8 cellular contexts compared by ENCODE assay signal in genomic region chr16:4315185-4316102, GRCh38. TPM values are rescaled to one million over a fixed set of nuclear protein-coding genes. Genes with fewer than 3 reads are reported as not detected.
A peak's percentile ranks its signal among the peaks of the same experiment; 100 is the strongest.
DNase-seq lines count a peak whose midpoint lies in the region; ATAC-seq and TF ChIP-seq lines count a peak whose summit lies in the region.

Gene GLIS2 (plus strand): TSS chr16:4316067. CDS start chr16:4332281, 16,214 bp downstream.

- CTCF ChIA-PET in SK-N-SH (lab: Yijun Ruan, JAX): interaction anchor here (0.7 to 3.5 kb wide), 11 partner anchors 9 to 87 kb away, joined by 3 to 14 read pairs (median 6); no protein-coding TSS in a partner anchor

- no peaks in the 10 kb centered on the region for H3K27me3 ChIP-seq in SK-N-SH (ENCODE audit: insufficient read depth)
- H3K27me3 ChIP-seq in subcutaneous abdominal adipose tissue (ENCODE audit: control insufficient read depth in 5 of 5, insufficient read depth in 4 of 5, low read length in 5 of 5): peaks cover 3 to 20% (median 6%) of the 10 kb centered on the region in 5 donors

- peak; percentile 61 for ATAC-seq in left lobe of liver

- peak within 1 kb of the TSS; percentile 76 to 81 for H3K4me3 ChIP-seq in SK-N-SH (ENCODE audit: low read depth in 2 of 2, low read length in 1 of 2)
- H3K4me3 ChIP-seq in subcutaneous abdominal adipose tissue (ENCODE audit: low read depth in 1 of 5, low read length in 5 of 5): peak within 1 kb of the TSS in 4 of 5 donors; percentile 62 to 71 (median 66)

- peaks cover 5% of the 10 kb centered on the region for H3F3A ChIP-seq in SK-N-SH (replicated peaks; ENCODE audit: insufficient read depth)

- H3K79me2 ChIP-seq in SK-N-SH (ENCODE audit: insufficient read depth): peaks cover 47% of the 10 kb centered on the region

- H2AFZ ChIP-seq in SK-N-SH (ENCODE audit: low read depth): peak within 1 kb of the TSS; percentile 72

- no peak for TF ChIP-seq EP300 in SK-N-SH (IDR thresholded peaks at IDR 0.05; ENCODE audit: borderline replicate concordance in 1 of 2, low read depth in 1 of 2, low read length in 1 of 2)

- peaks cover 41% of the 10 kb centered on the region for H4K20me1 ChIP-seq in SK-N-SH (ENCODE audit: insufficient read depth)

- TF ChIP-seq RAD21 in SK-N-SH (IDR thresholded peaks at IDR 0.05; ENCODE audit: low read length): no peak

- peak within 1 kb of the TSS; percentile 89 for H3K9ac ChIP-seq in SK-N-SH
- H3K9ac ChIP-seq in subcutaneous abdominal adipose tissue (ENCODE audit: low read length in 5 of 5): peak within 1 kb of the TSS in 4 of 5 donors; percentile 63 to 74 (median 66)

- TF ChIP-seq CTCF in SK-N-SH (IDR thresholded peaks at IDR 0.05): no peak

- WGBS in SK-N-SH (ENCODE audit: low lambda C conversion rate): no CpG with 5 or more reads among the region's 114 CpGs

- no peaks in the 10 kb centered on the region for H3K36me3 ChIP-seq in SK-N-SH (replicated peaks in 1 of 2; ENCODE audit: control insufficient read depth in 1 of 2, insufficient read depth in 2 of 2, low read length in 1 of 2)
- H3K36me3 ChIP-seq in subcutaneous abdominal adipose tissue (ENCODE audit: control insufficient read depth in 5 of 5, insufficient read depth in 5 of 5, low read length in 5 of 5): no peaks in the 10 kb centered on the region

- H3K9me3 ChIP-seq in SK-N-SH: no peaks in the 10 kb centered on the region
- no peaks in the 10 kb centered on the region for H3K9me3 ChIP-seq in subcutaneous abdominal adipose tissue (ENCODE audit: control insufficient read depth in 5 of 5, low read length in 5 of 5)

- H3K4me1 ChIP-seq in SK-N-SH (ENCODE audit: control insufficient read depth in 1 of 2, insufficient read depth in 2 of 2, low read depth in 1 of 2, low read length in 1 of 2) (peaks cover 13 to 41% of the 10 kb centered on the region in 2 experiments; a peak in 1 of 4 replicates), subcutaneous abdominal adipose tissue (ENCODE audit: control insufficient read depth in 5 of 5, insufficient read depth in 5 of 5, low read length in 5 of 5) (peaks cover 5 to 57% (median 49%) of the 10 kb centered on the region in 5 donors)

- H3K27ac ChIP-seq in SK-N-SH (ENCODE audit: low read depth in 2 of 2, low read length in 1 of 2) (peak within 1 kb of the TSS; percentile 78 to 84), subcutaneous abdominal adipose tissue (ENCODE audit: low read depth, low read length) (peak within 1 kb of the TSS; percentile 82)

- DNase-seq in D341Med (ENCODE audit: low spot score) (peak; percentile 90), HuH-7 (ENCODE audit: low spot score) (peak; percentile 76), SK-N-SH (peak; percentile 94), dedifferentiated amniotic fluid mesenchymal stem cell (ENCODE audit: extremely low spot score) (peak; percentile 62), left lobe of liver (ENCODE audit: low spot score) (peak; percentile 47), occipital lobe (lab: John Stamatoyannopoulos, UW) (no peak)
- DNase-seq in stimulated activated CD4-positive, alpha-beta T cell treated with anti-CD3 and anti-CD28 coated beads, Interleukin-1b, Interleukin-23, amount 100 ng/mL, for 48 hours: no peak

- peak within 1 kb of the TSS; percentile 99 for H3K4me2 ChIP-seq in SK-N-SH

- POLR2A ChIA-PET in SK-N-SH (lab: Yijun Ruan, JAX): interaction anchor here (0.6 to 2.0 kb wide), 4 partner anchors 9 to 56 kb away, joined by 4 to 10 read pairs (median 5); no protein-coding TSS in a partner anchor

- no peaks in the 10 kb centered on the region for H3K9me2 ChIP-seq in SK-N-SH

TF ChIP-seq in SK-N-SH, 30 proteins besides CTCF, POLR2A, EP300 and RAD21:
- TF ChIP-seq NFIC (IDR thresholded peaks at IDR 0.05; ENCODE audit: borderline replicate concordance) (no peak), REST (IDR thresholded peaks at IDR 0.05; ENCODE audit: low read depth, low read length) (no peak), CHD2 (IDR thresholded peaks at IDR 0.05; ENCODE audit: low read length, partially characterized antibody) (peak; percentile 33), SMC3 (IDR thresholded peaks at IDR 0.05; ENCODE audit: low read depth, low read length) (no peak), RCOR1 (IDR thresholded peaks at IDR 0.05; ENCODE audit: low read length) (no peak), RXRA (IDR thresholded peaks at IDR 0.05; ENCODE audit: borderline replicate concordance, low read depth) (peak; percentile 65; the same call in 1 of the 2 replicates), NRF1 (IDR thresholded peaks at IDR 0.05; ENCODE audit: low read depth, low read length) (no peak), YY1 (IDR thresholded peaks at IDR 0.05; ENCODE audit: low read depth) (0 out of 2 replicates have a peak, but pooled peaks have one; percentile 35), POLR2AphosphoS5 (IDR thresholded peaks at IDR 0.05; ENCODE audit: low read depth, low read length) (peak; percentile 16; the same call in 1 of the 2 replicates), TEAD4 (IDR thresholded peaks at IDR 0.05; ENCODE audit: borderline replicate concordance, insufficient read depth) (0 out of 2 replicates have a peak, but pooled peaks have one; percentile 16), MXI1 (IDR thresholded peaks at IDR 0.05; ENCODE audit: low read depth, low read length) (no peak)
- TF ChIP-seq, protein P1, sequence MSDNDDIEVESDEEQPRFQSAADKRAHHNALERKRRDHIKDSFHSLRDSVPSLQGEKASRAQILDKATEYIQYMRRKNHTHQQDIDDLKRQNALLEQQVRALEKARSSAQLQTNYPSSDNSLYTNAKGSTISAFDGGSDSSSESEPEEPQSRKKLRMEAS (IDR thresholded peaks at IDR 0.05; ENCODE audit: low read depth): no peak; the same call in 1 of the 2 replicates
- TF ChIP-seq, protein P2, sequence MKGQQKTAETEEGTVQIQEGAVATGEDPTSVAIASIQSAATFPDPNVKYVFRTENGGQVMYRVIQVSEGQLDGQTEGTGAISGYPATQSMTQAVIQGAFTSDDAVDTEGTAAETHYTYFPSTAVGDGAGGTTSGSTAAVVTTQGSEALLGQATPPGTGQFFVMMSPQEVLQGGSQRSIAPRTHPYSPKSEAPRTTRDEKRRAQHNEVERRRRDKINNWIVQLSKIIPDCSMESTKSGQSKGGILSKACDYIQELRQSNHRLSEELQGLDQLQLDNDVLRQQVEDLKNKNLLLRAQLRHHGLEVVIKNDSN (IDR thresholded peaks at IDR 0.05; ENCODE audit: borderline replicate concordance, low read depth): no peak

RNA-seq across cellular contexts. Expression of gene GLIS2, which starts in this region (rescaled TPM):
- polyA plus RNA-seq in SK-N-SH (2012; rRNA removed): 3.3 and 6.5 TPM in 2 replicates
- 3.5 and 5.8 TPM in 2 replicates for polyA plus RNA-seq in SK-N-SH (2012; cell fraction: cytosol; rRNA removed)
- 18.3 and 22.6 TPM in 2 replicates for polyA plus RNA-seq in SK-N-SH (2012; cell fraction: nucleus; rRNA removed)
- total RNA-seq in left lobe of liver (1.6 TPM), occipital lobe (5.1 TPM)

Comparison
In these comparisons a context has a peak if more than half of its experiments do, and no peak if none do; other contexts are left out.
1. DNase-seq: peak in D341Med (single experiment), HuH-7 (single experiment), SK-N-SH (single experiment), dedifferentiated amniotic fluid mesenchymal stem cell (single experiment) and left lobe of liver (single experiment); none in occipital lobe (single experiment) and stimulated activated CD4-positive, alpha-beta T cell treated with anti-CD3 and anti-CD28 coated beads, Interleukin-1b, Interleukin-23, amount 100 ng/mL, for 48 hours (single experiment).